Comparison of ENCODE assay signal across 18 cellular contexts in the genomic region with DNA sequence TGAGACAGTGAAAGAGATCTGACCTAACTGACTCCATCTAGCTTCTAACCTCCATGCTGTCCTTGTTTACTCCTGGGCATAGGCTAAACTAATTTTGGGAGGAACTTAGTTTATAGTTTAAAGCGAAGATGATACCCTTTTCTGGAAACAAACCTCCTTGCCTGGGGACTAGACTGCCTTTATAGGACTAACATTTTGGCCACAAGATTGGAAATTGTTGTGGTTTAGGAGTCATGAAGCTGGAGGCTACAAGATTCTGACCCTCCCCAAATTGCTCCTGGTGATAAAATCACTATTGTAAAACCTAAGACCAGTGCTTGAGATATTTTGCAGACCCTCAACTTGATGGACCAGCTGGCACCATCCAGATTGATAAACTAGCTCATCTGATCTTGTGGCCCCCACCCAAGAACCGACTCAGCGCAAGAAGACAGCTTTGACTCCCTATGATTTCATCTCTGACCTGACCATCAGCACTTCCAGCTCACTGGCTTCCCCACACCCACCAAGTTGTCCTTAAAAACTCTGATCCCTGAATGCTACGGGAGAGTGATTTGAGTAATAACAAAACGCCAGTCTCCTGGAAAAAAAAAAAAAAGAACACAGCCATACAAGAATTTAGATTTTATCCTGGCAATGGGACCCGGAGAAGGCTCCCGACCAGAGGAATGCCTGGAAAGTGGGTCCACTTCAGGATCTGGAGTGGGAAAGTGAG.
DNase-seq lines count a peak whose midpoint lies in the region; ATAC-seq and TF ChIP-seq lines count a peak whose summit lies in the region.
"Had no signal": no experiment of that assay in that cellular context is flagged by ENCODE, and none has a peak within 500 bp of the region (broad histone marks: within the 10 kb centered on the region; RNA-seq: fewer than 3 reads in every experiment).

No MANE protein-coding gene starts in this region.

- no peak overlapping the region for H3K4me3 Mint-ChIP-seq in effector memory CD8-positive, alpha-beta T cell
- H3K4me3 Mint-ChIP-seq: CD14-positive monocyte had no signal

- peak overlapping the region; percentile 43 for H3K27ac ChIP-seq in osteoblast (ENCODE audit: low read depth, low read length)
- H3K27ac ChIP-seq: A549, KMS-11, Peyer's patch, SJCRH30 had no signal

- H4K20me1 ChIP-seq in osteoblast (ENCODE audit: insufficient read depth, low read length) = peaks cover 12% of the 10 kb centered on the region

- H3K27ac Mint-ChIP-seq in effector memory CD8-positive, alpha-beta T cell = peak overlapping the region in 1 of 2 donors; percentile 20

- TF ChIP-seq CTCF in fibroblast of mammary gland (conservative IDR thresholded peaks at IDR 0.05; ENCODE audit: control insufficient read depth, insufficient read depth, low read depth, low read length) (no peak), osteoblast (IDR thresholded peaks at IDR 0.05; ENCODE audit: extremely low read depth, low read depth, low read length) (no peak), mucosa of descending colon (IDR thresholded peaks at IDR 0.05) (no peak)

- peak overlapping the region; percentile 46 for H3K4me2 ChIP-seq in osteoblast (ENCODE audit: insufficient read depth, low read length)
- H3K4me2 ChIP-seq: A549, KMS-11 had no signal

- peaks cover 47% of the 10 kb centered on the region for H3K79me2 ChIP-seq in osteoblast (ENCODE audit: insufficient read depth, low read length)

- no peaks in the 10 kb centered on the region for H3K27me3 ChIP-seq in osteoblast (ENCODE audit: insufficient read depth, low read length)
- H3K27me3 ChIP-seq: Peyer's patch, SJCRH30 had no signal

- H3K27me3 Mint-ChIP-seq in effector memory CD8-positive, alpha-beta T cell = no peaks in the 10 kb centered on the region

- intact Hi-C loops in mucosa of descending colon (cut with DNase I, micrococcal nuclease) = no loop called here

- H3K36me3 Mint-ChIP-seq in effector memory CD8-positive, alpha-beta T cell (ENCODE audit: insufficient read depth) = peaks cover under 1% of the 10 kb centered on the region

- peaks cover 22 to 29% of the 10 kb centered on the region in 2 donors for H3K4me1 Mint-ChIP-seq in effector memory CD8-positive, alpha-beta T cell (ENCODE audit: low read depth in 2 of 2)

- no peaks in the 10 kb centered on the region for H3K9me3 ChIP-seq in osteoblast (ENCODE audit: low read depth, low read length)
- H3K9me3 ChIP-seq in mucosa of descending colon = no peaks in the 10 kb centered on the region
- H3K9me3 ChIP-seq: A549, Peyer's patch had no signal

- no peaks in the 10 kb centered on the region for H3K9me3 Mint-ChIP-seq in effector memory CD8-positive, alpha-beta T cell

- peaks cover 8% of the 10 kb centered on the region for H3K36me3 ChIP-seq in osteoblast (ENCODE audit: insufficient read depth, low read length)
- no peaks in the 10 kb centered on the region for H3K36me3 ChIP-seq in mucosa of descending colon (ENCODE audit: low read depth)

- ATAC-seq in effector memory CD8-positive, alpha-beta T cell (replicated peaks) = no peak
- ATAC-seq in SK-N-SH treated with all-trans-retinoic acid at 6 μM for 48 hours = no peak
- no peak for ATAC-seq in mucosa of descending colon
- ATAC-seq: A549 had no signal

- H3K4me3 ChIP-seq in fibroblast of mammary gland (ENCODE audit: control insufficient read depth, low read depth, low read length) = no peak overlapping the region
- H3K4me3 ChIP-seq in osteoblast (ENCODE audit: insufficient read depth, low read length) = no peak overlapping the region
- H3K4me3 ChIP-seq in mucosa of descending colon = no peak overlapping the region
- H3K4me3 ChIP-seq: A549, Peyer's patch, SJCRH30 had no signal

- H3K4me1 ChIP-seq in osteoblast (ENCODE audit: insufficient read depth, low read length) (peaks cover 18% of the 10 kb centered on the region), mucosa of descending colon (ENCODE audit: low read depth) (peaks cover 7% of the 10 kb centered on the region)
- H3K4me1 ChIP-seq: SJCRH30 had no signal

- no peak overlapping the region for H2AFZ ChIP-seq in osteoblast (ENCODE audit: low read length)

- DNase-seq in EH (ENCODE audit: low read depth) = peak; percentile 52
- peak; percentile 93 for DNase-seq in M059J (ENCODE audit: low read depth)
- DNase-seq in fibroblast of mammary gland (ENCODE audit: low read depth) = peak; percentile 63
- no peak for DNase-seq in osteoblast (ENCODE audit: insufficient read length, low spot score, missing footprints)
- DNase-seq in effector memory CD8-positive, alpha-beta T cell = no peak
- DNase-seq in mucosa of descending colon = no peak
- no peak for DNase-seq in SW480 (ENCODE audit: low spot score)
- DNase-seq: DMS79 treated with DMSO at 0.1 percent for 48 hours, GF-D8, NCI-H1417 treated with DMSO at 0.1 percent for 48 hours, NCI-H2029 treated with DMSO at 0.1 percent for 48 hours, NCI-H510A, Peyer's patch, SJCRH30 had no signal

TF ChIP-seq in SK-N-SH treated with all-trans-retinoic acid at 6 μM for 48 hours, 23 proteins besides CTCF, POLR2A, EP300 and RAD21:
- no peak for TF ChIP-seq GLIS3 (CRISPR knock-in tag; IDR thresholded peaks at IDR 0.05)
- TF ChIP-seq ZFP3 (CRISPR knock-in tag; IDR thresholded peaks at IDR 0.05) = no peak
- TF ChIP-seq SNAI2 (CRISPR knock-in tag; IDR thresholded peaks at IDR 0.05) = no peak
- no peak for TF ChIP-seq CSDC2 (CRISPR knock-in tag; IDR thresholded peaks at IDR 0.05)
- no peak for TF ChIP-seq ZNF70 (CRISPR knock-in tag; IDR thresholded peaks at IDR 0.05)
TF ChIP-seq in SK-N-SH treated with all-trans-retinoic acid at 6 μM for 48 hours: peak in this region for 0.

Comparison
In these comparisons a context has a peak if more than half of its experiments do, and no peak if none do; other contexts are left out.
1. DNase-seq: peak in EH (single experiment), M059J (single experiment) and fibroblast of mammary gland (single experiment); none in osteoblast (single experiment), effector memory CD8-positive, alpha-beta T cell (0 of 3), mucosa of descending colon (0 of 3) and SW480 (single experiment).